8 cellular contexts compared by ENCODE assay signal in genomic region chr5:35183243-35183955, GRCh38. TPM values are rescaled to one million over a fixed set of nuclear protein-coding genes. Genes with fewer than 3 reads are reported as not detected.
A peak's percentile ranks its signal among the peaks of the same experiment; 100 is the strongest.
DNase-seq lines count a peak whose midpoint lies in the region; ATAC-seq and TF ChIP-seq lines count a peak whose summit lies in the region.

No MANE protein-coding gene starts in this region.

- ATAC-seq in HG02938 (IDR thresholded peaks at IDR 0.05; ENCODE audit: unreplicated experiment) (peak; percentile 70), body of pancreas (peak; percentile 50), left lobe of liver (peak; percentile 95), upper lobe of right lung (peak; percentile 73)

- H3K4me1 ChIP-seq in body of pancreas (peaks cover 51% of the 10 kb centered on the region), upper lobe of right lung (no peaks in the 10 kb centered on the region)

- H3K27me3 ChIP-seq in body of pancreas (no peaks in the 10 kb centered on the region), upper lobe of right lung (no peaks in the 10 kb centered on the region)

- intact Hi-C loops in body of pancreas (cut with DNase I), result no loop called here
- intact Hi-C loops in upper lobe of right lung (cut with DNase I), result no loop called here

- WGBS in body of pancreas, 2 donors, result 43 to 51% methylated on average over 4 of the region's 4 CpGs

- H3K36me3 ChIP-seq in body of pancreas (replicated peaks in 1 of 2; ENCODE audit: insufficient read depth in 1 of 2, low read depth in 2 of 2) (no peaks in the 10 kb centered on the region), upper lobe of right lung (no peaks in the 10 kb centered on the region)

- H3K9me3 ChIP-seq in body of pancreas, result no peaks in the 10 kb centered on the region
- H3K9me3 ChIP-seq in upper lobe of right lung, result no peaks in the 10 kb centered on the region

- TF ChIP-seq POLR2A in body of pancreas (IDR thresholded peaks at IDR 0.05), result no peak

- no peak overlapping the region for H3K4me3 ChIP-seq in GM12875 (ENCODE audit: low read depth, low read length)
- H3K4me3 ChIP-seq in body of pancreas, result no peak overlapping the region
- H3K4me3 ChIP-seq in upper lobe of right lung, result no peak overlapping the region

- DNase-seq in A172 (ENCODE audit: low spot score) (peak; percentile 70), NCI-H748 treated with DMSO at 0.1 percent for 48 hours (lab: John Stamatoyannopoulos, UW) (peak; percentile 54), body of pancreas (peak; percentile 65 to 79 (median 74)), left lobe of liver (ENCODE audit: low spot score) (peak; percentile 68), upper lobe of right lung (no peak), HPDE6-E6E7 (ENCODE audit: extremely low spot score) (no peak)

- peak; percentile 50; the same call in 1 of the 2 replicates for TF ChIP-seq CTCF in GM12875 (IDR thresholded peaks at IDR 0.05; ENCODE audit: borderline replicate concordance, insufficient read depth, low read depth, low read length)
- TF ChIP-seq CTCF in body of pancreas (IDR thresholded peaks at IDR 0.05), result peak; percentile 10 to 61 (median 54)
- peak; percentile 54 for TF ChIP-seq CTCF in upper lobe of right lung (IDR thresholded peaks at IDR 0.05)

- no peak overlapping the region for H3K27ac ChIP-seq in body of pancreas
- no peak overlapping the region for H3K27ac ChIP-seq in upper lobe of right lung

RNA-seq across cellular contexts. Expression of gene PRLR, which starts 46.9 kb away (rescaled TPM):
- total RNA-seq in A172 (2014; rRNA removed; shearing (Covaris generic)), result 0.36 TPM in 1 of 2 replicates, not detected in the other
- total RNA-seq in body of pancreas (1 to 10 TPM; 6.2 to 7.9 TPM), left lobe of liver (11.9 TPM), upper lobe of right lung (1.6 TPM)

Comparison
In these comparisons a context has a peak if more than half of its experiments do, and no peak if none do; other contexts are left out.
1. DNase-seq: peak in A172 (single experiment), NCI-H748 treated with DMSO at 0.1 percent for 48 hours (single experiment), body of pancreas (4 of 4) and left lobe of liver (single experiment); none in upper lobe of right lung (single experiment) and HPDE6-E6E7 (single experiment).
2. Peak in every context shown above with its lines, with median percentiles within 50 percentile points of each other: CTCF ChIP-seq and ATAC-seq.